17 cellular contexts compared by ENCODE assay signal in the genomic region with DNA sequence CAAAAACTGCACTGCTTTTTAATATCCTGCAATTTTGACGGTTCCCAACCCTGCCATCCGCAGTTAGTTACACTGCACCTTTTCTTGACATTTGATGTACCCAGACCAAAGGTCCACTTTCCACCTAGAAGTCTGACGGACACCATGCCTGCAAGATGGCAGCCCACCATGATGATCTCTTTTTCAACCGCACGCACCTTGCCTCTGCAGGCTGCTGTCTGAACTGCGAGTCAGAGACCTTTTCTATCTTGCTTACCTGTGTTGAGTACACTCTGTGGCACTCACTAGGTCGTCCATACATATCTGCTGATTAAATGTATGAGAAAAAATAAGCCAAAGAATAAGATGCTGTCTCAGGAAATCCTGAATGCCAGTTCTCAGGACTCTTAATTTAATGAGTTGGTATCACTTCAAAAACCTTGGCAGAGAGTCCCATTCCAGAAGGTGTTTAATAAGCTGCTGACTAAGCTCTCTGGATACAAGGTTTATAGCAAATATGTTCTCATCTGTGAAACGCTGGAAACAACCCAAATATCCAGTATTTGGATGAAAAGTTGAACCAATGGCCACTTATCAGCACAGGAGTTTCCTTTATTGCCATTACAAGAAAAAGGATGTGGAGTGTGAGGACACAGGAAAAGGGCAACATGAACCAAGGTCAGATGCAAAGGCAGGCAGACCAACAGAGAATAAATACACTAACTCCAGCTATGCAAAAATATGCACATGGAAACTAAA. TPM values are rescaled to one million over a fixed set of nuclear protein-coding genes. Genes with fewer than 3 reads are reported as not detected.
DNase-seq lines count a peak whose midpoint lies in the region; ATAC-seq, FAIRE-seq and TF ChIP-seq lines count a peak whose summit lies in the region.
"Had no signal": no experiment of that assay in that cellular context is flagged by ENCODE, and none has a peak within 500 bp of the region (broad histone marks: within the 10 kb centered on the region; RNA-seq: fewer than 3 reads in every experiment).

No MANE protein-coding gene starts in this region.

- no peaks in the 10 kb centered on the region for H3F3A ChIP-seq in PC-3 (ENCODE audit: low read length, unreplicated experiment)

- no peak for ATAC-seq in PC-3
- no peak for ATAC-seq in GM18861 (IDR thresholded peaks at IDR 0.05; ENCODE audit: unreplicated experiment)

- peaks cover 7% of the 10 kb centered on the region; the same call in 1 of the 2 replicates for H3K9me3 Mint-ChIP-seq in HFFc6

- H2AFZ ChIP-seq in PC-3 (ENCODE audit: low read length) (no peak overlapping the region), H1 (ENCODE audit: low read length) (no peak overlapping the region)
- H2AFZ ChIP-seq: PC-9 had no signal

- H3K4me1 Mint-ChIP-seq in HFFc6 (ENCODE audit: low read depth) = peaks cover 78% of the 10 kb centered on the region
- H3K4me1 Mint-ChIP-seq: CD14-positive monocyte had no signal

- no peak overlapping the region for H3K14ac ChIP-seq in H1 (ENCODE audit: insufficient read length)

- TF ChIP-seq CTCF in HFFc6 (IDR thresholded peaks at IDR 0.05) (peak; percentile 29; the same call in 1 of the 2 replicates), PC-3 (conservative IDR thresholded peaks at IDR 0.05; ENCODE audit: low read depth, low read length) (no peak), H1 (IDR thresholded peaks at IDR 0.05; ENCODE audit: control extremely low read depth in 1 of 3, insufficient read depth in 1 of 3, low read depth in 1 of 3, low read length in 3 of 3) (peak in 1 of 3 experiments; percentile 24; a peak in 1 of 4 replicates), retinal pigment epithelial cell (conservative IDR thresholded peaks at IDR 0.05; ENCODE audit: low read depth, low read length) (no peak)

- TF ChIP-seq EP300 in H1 (IDR thresholded peaks at IDR 0.05; ENCODE audit: borderline replicate concordance in 1 of 2, low read depth in 2 of 2, low read length in 2 of 2) = no peak

- no peak overlapping the region for H2BK20ac ChIP-seq in H1 (ENCODE audit: low read length)

- H3K36me3 ChIP-seq in PC-3 (ENCODE audit: low read depth, low read length) (peaks cover 3% of the 10 kb centered on the region; the same call in 1 of the 2 replicates), H1 (ENCODE audit: control insufficient read depth in 2 of 4, insufficient read depth in 4 of 4, low read length in 3 of 4) (no peaks in the 10 kb centered on the region)

- H3K4ac ChIP-seq in H1 (replicated peaks; ENCODE audit: insufficient read length, low read depth, low read length) = no peak overlapping the region

- H3K79me2 ChIP-seq in PC-3 (ENCODE audit: low read length) = peaks cover 60% of the 10 kb centered on the region
- no peaks in the 10 kb centered on the region for H3K79me2 ChIP-seq in H1 (ENCODE audit: control insufficient read depth in 1 of 2, insufficient read depth in 2 of 2, low read length in 2 of 2)

- TF ChIP-seq POLR2A in H1 (IDR thresholded peaks at IDR 0.05; ENCODE audit: control extremely low read depth in 1 of 2, low read depth in 2 of 2, low read length in 2 of 2) = no peak

- H2BK120ac ChIP-seq in H1 (replicated peaks; ENCODE audit: low read depth, low read length) = no peak overlapping the region

- H3K27me3 Mint-ChIP-seq in HFFc6 (ENCODE audit: insufficient read depth) = peaks cover 2% of the 10 kb centered on the region

- H3K4me3 Mint-ChIP-seq in HFFc6 = no peak overlapping the region
- H3K4me3 Mint-ChIP-seq: CD14-positive monocyte had no signal

- H3K23ac ChIP-seq in H1 (ENCODE audit: insufficient read length) = no peak overlapping the region

- H3K4me3 ChIP-seq in PC-3 (ENCODE audit: low read length) (no peak overlapping the region), H1 (ENCODE audit: extremely low read depth in 1 of 4, insufficient read depth in 2 of 4, low read depth in 3 of 4, low read length in 4 of 4) (no peak overlapping the region), retinal pigment epithelial cell (ENCODE audit: low read length) (no peak overlapping the region)
- H3K4me3 ChIP-seq: PC-9 had no signal

- no peak overlapping the region for H3K4me2 ChIP-seq in PC-3 (ENCODE audit: low read length)
- H3K4me2 ChIP-seq in H1 (ENCODE audit: insufficient read depth in 1 of 2, low read depth in 2 of 2, low read length in 2 of 2) = no peak overlapping the region
- H3K4me2 ChIP-seq: PC-9 had no signal

- H3K9me3 ChIP-seq in PC-3 (ENCODE audit: low read length) (no peaks in the 10 kb centered on the region), H1 (ENCODE audit: insufficient read depth in 2 of 2, low read depth in 1 of 2, low read length in 1 of 2) (no peaks in the 10 kb centered on the region)

- BruUV-seq in PC-3 (replicated peaks; lab: Mats Ljungman, UMichigan) = no TSS peak

- no peak overlapping the region for H4K5ac ChIP-seq in H1 (ENCODE audit: insufficient read length, low read depth, low read length)

- CTCF ChIA-PET in PC-3 (lab: Charles Lee) (no interaction called here), H1 (lab: Charles Lee; ENCODE audit: partially characterized antibody) (interaction anchor here (0.8 to 12.2 kb wide), 12 partner anchors 8 to 145 kb away, joined by 3 to 150 read pairs (median 4); no protein-coding TSS in a partner anchor)

- H3K9ac ChIP-seq in PC-3 (ENCODE audit: low read length) = no peak overlapping the region
- no peak overlapping the region for H3K9ac ChIP-seq in H1 (replicated peaks in 1 of 4; ENCODE audit: extremely low read depth in 1 of 4, low read depth in 3 of 4, low read length in 3 of 4)

- H3K36me3 Mint-ChIP-seq in HFFc6 (ENCODE audit: low read depth) = peaks cover 32% of the 10 kb centered on the region
- H3K36me3 Mint-ChIP-seq: CD14-positive monocyte had no signal

- no peaks in the 10 kb centered on the region; the same call in 1 of the 2 replicates for H3K79me1 ChIP-seq in H1 (ENCODE audit: low read depth, low read length)

- no peak for DNase-seq in HFFc6
- peak; percentile 12 for DNase-seq in PC-3
- DNase-seq in H1 (ENCODE audit: low read depth in 1 of 2, low spot score in 2 of 2) = no peak
- peak; percentile 79 for DNase-seq in retinal pigment epithelial cell (ENCODE audit: low read depth)
- DNase-seq in ureter (ENCODE audit: low spot score) = no peak
- DNase-seq in NCI-H187 (lab: John Stamatoyannopoulos, UW) = no peak
- DNase-seq: ACHN, AML-193, COR-L47, NCI-H1048, NCI-H1436 treated with DMSO at 0.1 percent for 48 hours, NCI-H2081, NCI-H510A treated with DMSO at 0.1 percent for 48 hours, NCI-H82, PC-9 had no signal

- POLR2A ChIA-PET in PC-3 (lab: Charles Lee; ENCODE audit: unreplicated experiment) = no interaction called here
- POLR2A ChIA-PET in H1 (lab: Charles Lee; ENCODE audit: partially characterized antibody) = interaction anchor here (0.7 kb wide), 1 partner anchor 504 kb away, joined by 3 read pairs; no protein-coding TSS in a partner anchor

- H3K9me2 ChIP-seq in PC-3 (replicated peaks; ENCODE audit: low read length) = no peaks in the 10 kb centered on the region

- FAIRE-seq in H1 (lab: Jason Lieb, UNC) = no peak

- H3K23me2 ChIP-seq in H1 (ENCODE audit: low read depth, low read length) = no peaks in the 10 kb centered on the region

- H2BK12ac ChIP-seq in H1 (ENCODE audit: low read depth, low read length) = no peak overlapping the region

- no peak overlapping the region for H4K8ac ChIP-seq in H1 (ENCODE audit: extremely low read depth, insufficient read depth, low read length)

- H3K27ac Mint-ChIP-seq in HFFc6 = peak overlapping the region; percentile 40; the same call in 1 of the 2 replicates

- no peak overlapping the region for H2BK15ac ChIP-seq in H1 (ENCODE audit: low read length)

- no peak for TF ChIP-seq RAD21 in H1 (IDR thresholded peaks at IDR 0.05 in 1 of 2, conservative IDR thresholded peaks at IDR 0.05 in 1 of 2; ENCODE audit: low read depth in 2 of 2, low read length in 2 of 2)

- no peak overlapping the region for H4K91ac ChIP-seq in H1 (replicated peaks; ENCODE audit: insufficient read length, low read length)

- intact Hi-C loops in PC-3 (cut with micrococcal nuclease) = no loop called here

- no peak overlapping the region for H3K56ac ChIP-seq in H1 (replicated peaks; ENCODE audit: insufficient read length, low read depth, low read length)

- H3K4me1 ChIP-seq in PC-3 (ENCODE audit: insufficient read depth, low read length) = peaks cover 40% of the 10 kb centered on the region
- H3K4me1 ChIP-seq in H1 (replicated peaks in 1 of 4; ENCODE audit: control insufficient read depth in 3 of 4, insufficient read depth in 4 of 4, low read length in 3 of 4) = peaks cover 0 to 7% (median under 1%) of the 10 kb centered on the region in 4 experiments; a peak in 3 of 7 replicates

- H3K27me3 ChIP-seq in PC-3 (ENCODE audit: low read length) = no peaks in the 10 kb centered on the region
- no peaks in the 10 kb centered on the region for H3K27me3 ChIP-seq in H1 (replicated peaks in 1 of 4; ENCODE audit: control insufficient read depth in 3 of 4, extremely low read depth in 1 of 4, insufficient read depth in 3 of 4, low read length in 3 of 4)

- H3K27ac ChIP-seq in PC-3 (ENCODE audit: low read length) (no peak overlapping the region), H1 (ENCODE audit: low read depth, low read length) (no peak overlapping the region)

- H2BK5ac ChIP-seq in H1 (ENCODE audit: low read depth, low read length) = no peak overlapping the region

- H4K20me1 ChIP-seq in PC-3 (ENCODE audit: low read length) (no peaks in the 10 kb centered on the region), H1 (replicated peaks in 1 of 2; ENCODE audit: control insufficient read depth in 1 of 2, insufficient read depth in 2 of 2, low read length in 2 of 2) (no peaks in the 10 kb centered on the region)

- 87% methylated on average over 8 of the region's 8 CpGs; no CpG with 5 or more reads in 1 of the 2 experiments for WGBS in H1 (ENCODE audit: extremely low coverage in 1 of 2, insufficient coverage in 1 of 2, insufficient read length in 1 of 2, insufficient replicate concordance in 2 of 2, low coverage in 1 of 2, low lambda C conversion rate in 2 of 2, missing lambda C conversion rate in 1 of 2), 2 experiments

- H2AK5ac ChIP-seq in H1 (ENCODE audit: low read depth, low read length) = no peak overlapping the region

- H3K18ac ChIP-seq in H1 (ENCODE audit: extremely low read depth, low read length) = no peak overlapping the region

TF ChIP-seq in H1, 55 proteins besides CTCF, POLR2A, EP300 and RAD21 (continues in another document):
- TF ChIP-seq YY1 (IDR thresholded peaks at IDR 0.05; ENCODE audit: low read depth, low read length) = peak; percentile 53; the same call in 1 of the 2 replicates

RNA-seq across cellular contexts. Expression of gene GNG12, which starts 37.9 kb away (rescaled TPM):
- total RNA-seq in HFFc6 (2021; fragmentation: NEBNext Ultra II Directional; extraction: Animal tissue kit (Norgen Biotek cat#: 25700)) = 100 to 1,000 TPM; 172 to 229 (median 198) TPM
- total RNA-seq in PC-3 (2014; rRNA removed) (54.1 and 66.1 TPM in 2 replicates), ureter (68.4 TPM)
- 34.5 and 35.8 TPM in 2 replicates for total RNA-seq in H1 (2021; fragmentation: NEBNext Ultra II Directional; extraction: Animal tissue kit (Norgen Biotek cat#: 25700))
- polyA plus RNA-seq in H1 (2011; rRNA removed) = 5.9 and 11.4 TPM in 2 replicates
- 9.9 TPM for polyA plus RNA-seq in H1 (2011; cell fraction: cytosol; rRNA removed)
- 4.6 TPM for polyA plus RNA-seq in H1 (2011; cell fraction: nucleus; rRNA removed)
- polyA plus RNA-seq in H1 (2012, experiment 1 of 2) = 6.6 to 11.7 TPM (median 8.6 TPM) in 4 replicates
- polyA plus RNA-seq in H1 (2012, experiment 2 of 2) = 2.3 TPM
- 28.6 TPM for polyA plus RNA-seq in H1 (2013, experiment 1 of 2)
- polyA plus RNA-seq in H1 (2013, experiment 2 of 2) = 27.0 TPM
- 13.5 and 18.4 TPM in 2 replicates for polyA minus RNA-seq in H1 (2011; rRNA and poly(A)+ RNA removed)
- 8.5 TPM for polyA minus RNA-seq in H1 (2011; cell fraction: cytosol; rRNA and poly(A)+ RNA removed)
- polyA minus RNA-seq in H1 (2011; cell fraction: nucleus; rRNA and poly(A)+ RNA removed) = 20.1 TPM

Comparison
In these comparisons a context has a peak if more than half of its experiments do, and no peak if none do; other contexts are left out.
1. DNase-seq: peak in PC-3 (single experiment) and retinal pigment epithelial cell (single experiment); none in HFFc6 (single experiment), H1 (0 of 2), ureter (single experiment) and NCI-H187 (0 of 2).